ENCODE assay signal across 8 cellular contexts in genomic region chr19:41225238-41226052, GRCh38. TPM values are rescaled to one million over a fixed set of nuclear protein-coding genes. Genes with fewer than 3 reads are reported as not detected.
DNase-seq lines count a peak whose midpoint lies in the region; ATAC-seq and TF ChIP-seq lines count a peak whose summit lies in the region.

No MANE protein-coding gene starts in this region.

- H3K9ac ChIP-seq in NT2/D1 (ENCODE audit: insufficient read length, low read depth): peak overlapping the region; percentile 61

- intact Hi-C loops in left ventricle myocardium superior (cut with micrococcal nuclease) (no loop called here), sciatic nerve (cut with DNase I) (no loop called here)

- no peak for TF ChIP-seq CTCF in AG09319 (IDR thresholded peaks at IDR 0.05; ENCODE audit: low read depth, low read length)

- H3K9me3 ChIP-seq in NT2/D1 (ENCODE audit: insufficient read depth, low read length): no peaks in the 10 kb centered on the region

- peak overlapping the region; percentile 75 for H3K4me3 Mint-ChIP-seq in activated naive CD8-positive, alpha-beta T cell treated with anti-CD3 and anti-CD28 coated beads for 36 hours

- H3K36me3 Mint-ChIP-seq in activated naive CD8-positive, alpha-beta T cell treated with anti-CD3 and anti-CD28 coated beads for 36 hours: peaks cover 1% of the 10 kb centered on the region

- peaks cover 65% of the 10 kb centered on the region for H3K36me3 ChIP-seq in NT2/D1 (ENCODE audit: insufficient read depth, insufficient read length, low read length)

- ATAC-seq in left ventricle myocardium superior (peak; percentile 74), sciatic nerve (peak; percentile 67), HG03196 (IDR thresholded peaks at IDR 0.05; ENCODE audit: unreplicated experiment) (no peak), GM19023 (IDR thresholded peaks at IDR 0.05; ENCODE audit: unreplicated experiment) (no peak)

- peaks cover 34% of the 10 kb centered on the region for H3K27me3 Mint-ChIP-seq in activated naive CD8-positive, alpha-beta T cell treated with anti-CD3 and anti-CD28 coated beads for 36 hours

- H3K4me3 ChIP-seq in NT2/D1 (ENCODE audit: insufficient read length, low read depth): peak overlapping the region; percentile 8

- DNase-seq in AG09319 (ENCODE audit: extremely low read depth, low read depth) (peak; percentile 96), NT2/D1 (ENCODE audit: low read depth, low spot score) (peak; percentile 27), left ventricle myocardium superior (peak; percentile 54), sciatic nerve (ENCODE audit: low spot score) (no peak), SIG-M5 treated with dmso at 0.1 percent for 504 hours (lab: John Stamatoyannopoulos, UW; ENCODE audit: unreplicated experiment) (no peak)
- DNase-seq in activated naive CD8-positive, alpha-beta T cell treated with anti-CD3 and anti-CD28 coated beads for 36 hours: peak; percentile 30

- H3K4me1 ChIP-seq in NT2/D1 (ENCODE audit: insufficient read depth, insufficient read length): peaks cover 15% of the 10 kb centered on the region

- H3K27me3 ChIP-seq in NT2/D1 (ENCODE audit: insufficient read depth, insufficient read length): no peaks in the 10 kb centered on the region

- no peaks in the 10 kb centered on the region for H3K9me3 Mint-ChIP-seq in activated naive CD8-positive, alpha-beta T cell treated with anti-CD3 and anti-CD28 coated beads for 36 hours

- H3K27ac Mint-ChIP-seq in activated naive CD8-positive, alpha-beta T cell treated with anti-CD3 and anti-CD28 coated beads for 36 hours: peak overlapping the region; percentile 82

- peaks cover 20% of the 10 kb centered on the region for H3K4me1 Mint-ChIP-seq in activated naive CD8-positive, alpha-beta T cell treated with anti-CD3 and anti-CD28 coated beads for 36 hours

RNA-seq across cellular contexts. Expression of gene AXL, which starts 6.4 kb away (rescaled TPM):
- total RNA-seq in activated naive CD8-positive, alpha-beta T cell treated with anti-CD3 and anti-CD28 coated beads for 36 hours: under 1 TPM; 0.41 to 0.42 TPM
- 13.8 TPM for total RNA-seq in left ventricle myocardium superior
- total RNA-seq in sciatic nerve: 65.8 TPM

RNA-seq across cellular contexts. Expression of gene CYP2S1, which starts 32.4 kb away (rescaled TPM):
- total RNA-seq in activated naive CD8-positive, alpha-beta T cell treated with anti-CD3 and anti-CD28 coated beads for 36 hours: under 1 TPM; 0.27 to 0.32 TPM
- 0.87 TPM for total RNA-seq in left ventricle myocardium superior
- 1.1 TPM for total RNA-seq in sciatic nerve

RNA-seq across cellular contexts. Expression of gene HNRNPUL1, which starts 38.7 kb away (rescaled TPM):
- 100 to 1,000 TPM; 255 to 259 TPM for total RNA-seq in activated naive CD8-positive, alpha-beta T cell treated with anti-CD3 and anti-CD28 coated beads for 36 hours
- total RNA-seq in left ventricle myocardium superior (128 TPM), sciatic nerve (161 TPM)

Comparison
In these comparisons a context has a peak if more than half of its experiments do, and no peak if none do; other contexts are left out.
1. DNase-seq: peak in AG09319 (single experiment), NT2/D1 (single experiment), activated naive CD8-positive, alpha-beta T cell treated with anti-CD3 and anti-CD28 coated beads for 36 hours (single experiment) and left ventricle myocardium superior (single experiment); none in sciatic nerve (single experiment) and SIG-M5 treated with dmso at 0.1 percent for 504 hours (single experiment).
2. ATAC-seq: peak in left ventricle myocardium superior (single experiment) and sciatic nerve (single experiment); none in HG03196 (single experiment) and GM19023 (single experiment).
3. RNA of gene AXL, which starts 6.4 kb away (total RNA-seq): 65.8 TPM in sciatic nerve (single experiment) and 13.8 TPM in left ventricle myocardium superior (single experiment); 0.41 to 0.42 TPM in activated naive CD8-positive, alpha-beta T cell treated with anti-CD3 and anti-CD28 coated beads for 36 hours; every median in the first group is over 10 times any median in the second.